ENCODE assay signal across 14 cellular contexts in the genomic region with DNA sequence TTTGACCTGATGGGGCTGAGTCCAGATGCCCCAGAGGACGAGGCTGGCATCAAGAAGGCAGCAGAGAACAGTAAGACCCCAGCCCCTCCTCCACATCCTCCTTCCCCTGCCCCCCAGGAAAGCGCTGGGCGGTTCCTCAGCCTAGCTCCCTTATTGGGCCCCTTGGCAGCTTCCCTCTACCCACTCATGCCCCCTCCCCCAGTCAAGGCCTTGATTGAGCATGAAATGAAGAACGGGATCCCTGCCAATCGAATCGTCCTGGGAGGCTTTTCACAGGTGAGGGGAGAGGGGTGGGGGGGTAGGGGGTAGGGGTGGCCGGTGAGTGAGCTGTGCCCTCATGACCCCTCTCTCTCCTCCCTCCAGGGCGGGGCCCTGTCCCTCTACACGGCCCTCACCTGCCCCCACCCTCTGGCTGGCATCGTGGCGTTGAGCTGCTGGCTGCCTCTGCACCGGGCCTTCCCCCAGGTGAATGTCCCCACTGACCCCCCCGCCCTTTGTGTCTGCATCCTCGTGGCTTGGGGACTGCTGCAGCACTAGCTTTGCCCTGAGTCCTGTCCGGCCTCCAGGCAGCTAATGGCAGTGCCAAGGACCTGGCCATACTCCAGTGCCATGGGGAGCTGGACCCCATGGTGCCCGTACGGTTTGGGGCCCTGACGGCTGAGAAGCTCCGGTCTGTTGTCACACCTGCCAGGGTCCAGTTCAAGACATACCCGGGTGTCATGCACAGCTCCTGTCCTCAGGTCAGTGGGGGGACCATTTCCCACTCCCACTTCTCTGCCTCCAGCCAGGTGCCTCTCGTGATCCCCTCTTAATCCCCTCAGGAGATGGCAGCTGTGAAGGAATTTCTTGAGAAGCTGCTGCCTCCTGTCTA. TPM values are rescaled to one million over a fixed set of nuclear protein-coding genes. Genes with fewer than 3 reads are reported as not detected.
DNase-seq lines count a peak whose midpoint lies in the region; ATAC-seq, FAIRE-seq and TF ChIP-seq lines count a peak whose summit lies in the region.
"Had no signal": no experiment of that assay in that cellular context is flagged by ENCODE, and none has a peak within 500 bp of the region (broad histone marks: within the 10 kb centered on the region; RNA-seq: fewer than 3 reads in every experiment).

No MANE protein-coding gene starts in this region.

- intact Hi-C loops in CD4-positive, alpha-beta T cell (cut with DNase I, micrococcal nuclease): loop anchor here in 1 of 2 experiments (10.0 kb wide), 1 partner anchor 1451 kb away; a partner anchor contains a TSS
- intact Hi-C loops in HepG2 (cut with micrococcal nuclease; ENCODE audit: unreplicated experiment): no loop called here

- peaks cover 28% of the 10 kb centered on the region for H3K4me1 Mint-ChIP-seq in CD4-positive, alpha-beta T cell (ENCODE audit: low read depth)
- H3K4me1 Mint-ChIP-seq in stimulated activated memory B cell treated with anti-CD40 and anti-IgM and Interleukin-4, amounts not matched to agents 10 μg/mL and 1 μg/mL and 100 μg/mL, for 72 hours: peaks cover 52% of the 10 kb centered on the region

- H3K4me1 ChIP-seq in Loucy (ENCODE audit: insufficient read depth, low read length, poor library complexity, severe bottlenecking): peaks cover 12% of the 10 kb centered on the region
- peaks cover 44% of the 10 kb centered on the region for H3K4me1 ChIP-seq in HepG2 (ENCODE audit: insufficient read depth, low read length)

- H3K9ac ChIP-seq in Loucy (ENCODE audit: low read depth, low read length, poor library complexity, severe bottlenecking) (no peak overlapping the region), HepG2 (ENCODE audit: insufficient read depth, low read depth, low read length) (no peak overlapping the region)

- H2AFZ ChIP-seq in Loucy (ENCODE audit: low read length): no peak overlapping the region
- no peak overlapping the region for H2AFZ ChIP-seq in HepG2 (ENCODE audit: low read length)

- no peak for DNase-seq in CD4-positive, alpha-beta T cell
- DNase-seq in HepG2 (ENCODE audit: low spot score) (no peak), NCI-H1092 (lab: John Stamatoyannopoulos, UW) (no peak), urothelium cell line (ENCODE audit: low spot score) (no peak)
- DNase-seq: activated CD4-positive, alpha-beta T cell treated with anti-CD3 and anti-CD28 coated beads for 1 hour; cerebellar nuclear complex; hippocampal formation; NCI-H526 treated with DMSO at 0.1 percent for 48 hours; occipital lobe had no signal

- TF ChIP-seq POLR2A in HepG2 (IDR thresholded peaks at IDR 0.05; ENCODE audit: insufficient read depth in 1 of 2, low read depth in 2 of 2, low read length in 2 of 2) (no peak), GM18505 (IDR thresholded peaks at IDR 0.05; ENCODE audit: borderline replicate concordance, extremely low read depth, insufficient read depth, insufficient read length) (no peak)

- POLR2A ChIA-PET in CD4-positive, alpha-beta T cell (lab: Charles Lee): interaction anchor here (0.9 kb wide), 1 partner anchor 31 kb away, joined by 3 read pairs; a partner anchor contains a TSS
- POLR2A ChIA-PET in HepG2 (lab: Yijun Ruan, JAX): interaction anchor here (0.6 to 10.9 kb wide), 2 partner anchors 17 to 31 kb away, joined by 3 to 154 read pairs; a partner anchor contains a TSS

- TF ChIP-seq EP300 in HepG2 (IDR thresholded peaks at IDR 0.05; ENCODE audit: low read depth in 2 of 2, low read length in 2 of 2) (no peak), HepG2 (CRISPR knock-in tag; IDR thresholded peaks at IDR 0.05; ENCODE audit: borderline replicate concordance) (no peak)

- no peaks in the 10 kb centered on the region for H3K27me3 ChIP-seq in CD4-positive, alpha-beta T cell (ENCODE audit: control insufficient read depth, insufficient read depth, low read length)
- H3K27me3 ChIP-seq in Loucy (ENCODE audit: insufficient read depth, low read length, poor library complexity, severe bottlenecking): peaks cover 4% of the 10 kb centered on the region
- no peaks in the 10 kb centered on the region; a peak in 1 of 5 replicates for H3K27me3 ChIP-seq in HepG2 (ENCODE audit: control insufficient read depth in 1 of 2, insufficient read depth in 2 of 2, low read length in 2 of 2)

- H3K4me3 ChIP-seq in Loucy (ENCODE audit: low read length, poor library complexity, severe bottlenecking) (no peak overlapping the region), HepG2 (replicated peaks in 1 of 3; ENCODE audit: insufficient read depth in 1 of 3, low read depth in 2 of 3, low read length in 3 of 3) (no peak overlapping the region)

- no peaks in the 10 kb centered on the region for H3K9me2 ChIP-seq in Loucy (replicated peaks; ENCODE audit: low read depth, low read length)

- TF ChIP-seq CTCF in CD4-positive, alpha-beta T cell (IDR thresholded peaks at IDR 0.05): no peak
- TF ChIP-seq CTCF in Loucy (conservative IDR thresholded peaks at IDR 0.05; ENCODE audit: low read length): no peak
- no peak for TF ChIP-seq CTCF in HepG2 (CRISPR knock-in tag; IDR thresholded peaks at IDR 0.05)

- no peaks in the 10 kb centered on the region for H3K9me3 ChIP-seq in CD4-positive, alpha-beta T cell (ENCODE audit: control insufficient read depth, low read length)
- H3K9me3 ChIP-seq in Loucy (ENCODE audit: insufficient read depth, low read depth, low read length) (no peaks in the 10 kb centered on the region), HepG2 (ENCODE audit: low read length) (no peaks in the 10 kb centered on the region)

- no peak overlapping the region for H3K27ac ChIP-seq in CD4-positive, alpha-beta T cell (ENCODE audit: low read depth, low read length)
- no peak overlapping the region for H3K27ac ChIP-seq in HepG2 (ENCODE audit: extremely low read length, insufficient read depth, low read length)

- TF ChIP-seq RAD21 in HepG2 (CRISPR knock-in tag; IDR thresholded peaks at IDR 0.05): no peak

- CTCF ChIA-PET in CD4-positive, alpha-beta T cell (lab: Charles Lee): interaction anchor here (0.6 to 1.9 kb wide), 2 partner anchors 22 to 27 kb away, joined by 4 read pairs; no protein-coding TSS in a partner anchor
- CTCF ChIA-PET in HepG2 (lab: Yijun Ruan, JAX; ENCODE audit: low intra/inter-chr PET ratio, low total read pairs): no interaction called here

- H4K20me1 ChIP-seq in Loucy (ENCODE audit: insufficient read depth, low read length, poor library complexity, severe bottlenecking) (peaks cover 21% of the 10 kb centered on the region), HepG2 (ENCODE audit: insufficient read depth, low read length) (peaks cover 7% of the 10 kb centered on the region; the same call in 1 of the 2 replicates)

- FAIRE-seq in HepG2 (lab: Jason Lieb, UNC) (no peak), urothelium cell line (lab: Jason Lieb, UNC) (no peak)
- FAIRE-seq: keratinocyte had no signal

- H3K4me3 Mint-ChIP-seq in CD4-positive, alpha-beta T cell: peak overlapping the region; percentile 25
- H3K4me3 Mint-ChIP-seq in stimulated activated memory B cell treated with anti-CD40 and anti-IgM and Interleukin-4, amounts not matched to agents 10 μg/mL and 1 μg/mL and 100 μg/mL, for 72 hours: no peak overlapping the region

- no peaks in the 10 kb centered on the region for H3K27me3 Mint-ChIP-seq in CD4-positive, alpha-beta T cell
- H3K27me3 Mint-ChIP-seq in stimulated activated memory B cell treated with anti-CD40 and anti-IgM and Interleukin-4, amounts not matched to agents 10 μg/mL and 1 μg/mL and 100 μg/mL, for 72 hours: no peaks in the 10 kb centered on the region

- no peak for ATAC-seq in CD4-positive, alpha-beta T cell (ENCODE audit: poor library complexity)
- ATAC-seq in HepG2 (no peak), GM18505 (IDR thresholded peaks at IDR 0.05; ENCODE audit: unreplicated experiment) (no peak)
- ATAC-seq in stimulated activated memory B cell treated with anti-CD40 and anti-IgM and Interleukin-4, amounts not matched to agents 10 μg/mL and 1 μg/mL and 100 μg/mL, for 72 hours: no peak

- WGBS in HepG2 (ENCODE audit: low lambda C conversion rate): 97% methylated on average over 11 of the region's 21 CpGs

- peak overlapping the region; percentile 17 for H3K27ac Mint-ChIP-seq in CD4-positive, alpha-beta T cell
- peak overlapping the region; percentile 48 for H3K27ac Mint-ChIP-seq in stimulated activated memory B cell treated with anti-CD40 and anti-IgM and Interleukin-4, amounts not matched to agents 10 μg/mL and 1 μg/mL and 100 μg/mL, for 72 hours
- H3K27ac Mint-ChIP-seq: mesothelial cell of epicardium had no signal

- H3F3A ChIP-seq in Loucy (ENCODE audit: low read depth): peaks cover 5% of the 10 kb centered on the region; the same call in 1 of the 2 replicates

- H3K36me3 Mint-ChIP-seq in CD4-positive, alpha-beta T cell (ENCODE audit: low read depth): peaks cover 34% of the 10 kb centered on the region
- peaks cover 39% of the 10 kb centered on the region for H3K36me3 Mint-ChIP-seq in stimulated activated memory B cell treated with anti-CD40 and anti-IgM and Interleukin-4, amounts not matched to agents 10 μg/mL and 1 μg/mL and 100 μg/mL, for 72 hours

- H3K36me3 ChIP-seq in Loucy (ENCODE audit: insufficient read depth, low read length) (peaks cover 16% of the 10 kb centered on the region; the same call in 1 of the 2 replicates), HepG2 (replicated peaks in 1 of 2; ENCODE audit: control insufficient read depth in 1 of 2, insufficient read depth in 2 of 2, low read length in 2 of 2) (peaks cover 16 to 44% of the 10 kb centered on the region in 2 experiments; a peak in 4 of 5 replicates)

- H3K4me2 ChIP-seq in Loucy (ENCODE audit: low read depth, low read length, poor library complexity, severe bottlenecking): peak overlapping the region; percentile 92
- H3K4me2 ChIP-seq in HepG2 (ENCODE audit: low read depth, low read length): no peak overlapping the region

- H3K79me2 ChIP-seq in Loucy (ENCODE audit: insufficient read depth, low read length) (peaks cover 33% of the 10 kb centered on the region), HepG2 (ENCODE audit: insufficient read depth, low read length) (peaks cover 22% of the 10 kb centered on the region)

- no peaks in the 10 kb centered on the region for H3K9me3 Mint-ChIP-seq in CD4-positive, alpha-beta T cell
- H3K9me3 Mint-ChIP-seq in stimulated activated memory B cell treated with anti-CD40 and anti-IgM and Interleukin-4, amounts not matched to agents 10 μg/mL and 1 μg/mL and 100 μg/mL, for 72 hours: no peaks in the 10 kb centered on the region
- H3K9me3 Mint-ChIP-seq: mesothelial cell of epicardium had no signal

- BruUV-seq in HepG2 (replicated peaks; lab: Mats Ljungman, UMichigan): no TSS peak

- in situ Hi-C loops in HepG2 (cut with HindIII; ENCODE audit: extremely low pct_ligation_motif_present, low pct_unique_long_range_greater_than_20kb): no loop called here

RNA-seq across cellular contexts. Expression of a gene that starts 3.2 kb away (rescaled TPM):
- total RNA-seq in CD4-positive, alpha-beta T cell: 10 to 100 TPM; 37.4 to 37.7 TPM
- total RNA-seq in HepG2 (2016; rRNA removed; fragmentation: Illumina TruSeq; extraction: Trizol): 73.2 and 90.3 TPM in 2 replicates
- total RNA-seq in HepG2 (2016; cell fraction: cytosol; rRNA removed; fragmentation: Illumina TruSeq; extraction: Trizol; ENCODE audit: low read depth): 20.4 and 23.5 TPM in 2 replicates
- total RNA-seq in HepG2 (2016; cell fraction: insoluble cytoplasmic fraction; rRNA removed; fragmentation: Illumina TruSeq; extraction: Trizol): 74.2 and 88.0 TPM in 2 replicates
- total RNA-seq in HepG2 (2016; cell fraction: membrane; rRNA removed; fragmentation: Illumina TruSeq; extraction: Trizol): 42.0 and 50.1 TPM in 2 replicates
- total RNA-seq in HepG2 (2016; cell fraction: nucleus; rRNA removed; fragmentation: Illumina TruSeq; extraction: Trizol): 32.9 and 38.9 TPM in 2 replicates
- 72.1 and 96.1 TPM in 2 replicates for polyA plus RNA-seq in HepG2 (2011; rRNA removed)
- polyA plus RNA-seq in HepG2 (2011; cell fraction: cytosol; rRNA removed): 70.6 and 104 TPM in 2 replicates
- polyA plus RNA-seq in HepG2 (2011; cell fraction: nucleus; rRNA removed): 134 and 140 TPM in 2 replicates
- 47.7 and 58.7 TPM in 2 replicates for polyA plus RNA-seq in HepG2 (2012)
- 28.9 and 30.0 TPM in 2 replicates for polyA plus RNA-seq in HepG2 (2016; cell fraction: cytosol; fragmentation: Illumina TruSeq; extraction: Trizol; ENCODE audit: low read depth)
- 113 and 115 TPM in 2 replicates for polyA plus RNA-seq in HepG2 (2016; cell fraction: insoluble cytoplasmic fraction; fragmentation: Illumina TruSeq; extraction: Trizol; ENCODE audit: low read depth)
- 43.7 and 45.0 TPM in 2 replicates for polyA plus RNA-seq in HepG2 (2016; cell fraction: membrane; fragmentation: Illumina TruSeq; extraction: Trizol; ENCODE audit: low read depth)
- 67.4 and 74.9 TPM in 2 replicates for polyA plus RNA-seq in HepG2 (2016; cell fraction: nucleus; fragmentation: Illumina TruSeq; extraction: Trizol; ENCODE audit: insufficient read depth, low read depth)
- polyA minus RNA-seq in HepG2 (2011; rRNA and poly(A)+ RNA removed; ENCODE audit: low replicate concordance): 58.0 and 75.1 TPM in 2 replicates
- 39.7 and 48.1 TPM in 2 replicates for polyA minus RNA-seq in HepG2 (2011; cell fraction: cytosol; rRNA and poly(A)+ RNA removed)
- polyA minus RNA-seq in HepG2 (2011; cell fraction: nucleus; rRNA and poly(A)+ RNA removed): 17.4 and 26.0 TPM in 2 replicates

RNA-seq across cellular contexts. Expression of a gene that starts 6.5 kb away (rescaled TPM):
- total RNA-seq in CD4-positive, alpha-beta T cell: 1 to 10 TPM; 5.4 to 6.9 TPM
- total RNA-seq in HepG2 (2016; rRNA removed; fragmentation: Illumina TruSeq; extraction: Trizol): 85.2 and 86.6 TPM in 2 replicates
- total RNA-seq in HepG2 (2016; cell fraction: cytosol; rRNA removed; fragmentation: Illumina TruSeq; extraction: Trizol; ENCODE audit: low read depth): 19.0 and 24.8 TPM in 2 replicates
- 88.8 and 91.0 TPM in 2 replicates for total RNA-seq in HepG2 (2016; cell fraction: insoluble cytoplasmic fraction; rRNA removed; fragmentation: Illumina TruSeq; extraction: Trizol)
- total RNA-seq in HepG2 (2016; cell fraction: membrane; rRNA removed; fragmentation: Illumina TruSeq; extraction: Trizol): 28.1 and 32.1 TPM in 2 replicates
- 43.6 and 54.4 TPM in 2 replicates for total RNA-seq in HepG2 (2016; cell fraction: nucleus; rRNA removed; fragmentation: Illumina TruSeq; extraction: Trizol)
- 88.4 and 99.0 TPM in 2 replicates for polyA plus RNA-seq in HepG2 (2011; rRNA removed)
- 95.8 and 105 TPM in 2 replicates for polyA plus RNA-seq in HepG2 (2011; cell fraction: cytosol; rRNA removed)
- polyA plus RNA-seq in HepG2 (2011; cell fraction: nucleus; rRNA removed): 168 and 180 TPM in 2 replicates
- polyA plus RNA-seq in HepG2 (2012): 46.4 and 46.8 TPM in 2 replicates
- polyA plus RNA-seq in HepG2 (2016; cell fraction: cytosol; fragmentation: Illumina TruSeq; extraction: Trizol; ENCODE audit: low read depth): 12.7 and 14.4 TPM in 2 replicates
- polyA plus RNA-seq in HepG2 (2016; cell fraction: insoluble cytoplasmic fraction; fragmentation: Illumina TruSeq; extraction: Trizol; ENCODE audit: low read depth): 75.6 and 81.5 TPM in 2 replicates
- polyA plus RNA-seq in HepG2 (2016; cell fraction: membrane; fragmentation: Illumina TruSeq; extraction: Trizol; ENCODE audit: low read depth): 19.5 and 21.9 TPM in 2 replicates
- 96.1 and 107 TPM in 2 replicates for polyA plus RNA-seq in HepG2 (2016; cell fraction: nucleus; fragmentation: Illumina TruSeq; extraction: Trizol; ENCODE audit: insufficient read depth, low read depth)
- 60.0 and 64.5 TPM in 2 replicates for polyA minus RNA-seq in HepG2 (2011; rRNA and poly(A)+ RNA removed; ENCODE audit: low replicate concordance)
- polyA minus RNA-seq in HepG2 (2011; cell fraction: cytosol; rRNA and poly(A)+ RNA removed): 19.9 and 28.0 TPM in 2 replicates
- polyA minus RNA-seq in HepG2 (2011; cell fraction: nucleus; rRNA and poly(A)+ RNA removed): 31.8 and 36.4 TPM in 2 replicates

RNA-seq across cellular contexts. Expression of a gene that starts 15.9 kb away (rescaled TPM):
- total RNA-seq in CD4-positive, alpha-beta T cell: 100 to 1,000 TPM; 110 to 111 TPM
- 37.3 and 44.9 TPM in 2 replicates for total RNA-seq in HepG2 (2016; rRNA removed; fragmentation: Illumina TruSeq; extraction: Trizol)
- total RNA-seq in HepG2 (2016; cell fraction: cytosol; rRNA removed; fragmentation: Illumina TruSeq; extraction: Trizol; ENCODE audit: low read depth): 6.6 and 7.1 TPM in 2 replicates
- total RNA-seq in HepG2 (2016; cell fraction: insoluble cytoplasmic fraction; rRNA removed; fragmentation: Illumina TruSeq; extraction: Trizol): 39.7 and 44.6 TPM in 2 replicates
- 24.7 and 27.8 TPM in 2 replicates for total RNA-seq in HepG2 (2016; cell fraction: membrane; rRNA removed; fragmentation: Illumina TruSeq; extraction: Trizol)
- total RNA-seq in HepG2 (2016; cell fraction: nucleus; rRNA removed; fragmentation: Illumina TruSeq; extraction: Trizol): 21.3 and 22.5 TPM in 2 replicates
- polyA plus RNA-seq in HepG2 (2011; rRNA removed): 26.6 and 28.0 TPM in 2 replicates
- 17.4 and 25.5 TPM in 2 replicates for polyA plus RNA-seq in HepG2 (2011; cell fraction: cytosol; rRNA removed)
- polyA plus RNA-seq in HepG2 (2011; cell fraction: nucleus; rRNA removed): 12.1 and 20.0 TPM in 2 replicates
- polyA plus RNA-seq in HepG2 (2012): 25.1 and 29.3 TPM in 2 replicates
- polyA plus RNA-seq in HepG2 (2016; cell fraction: cytosol; fragmentation: Illumina TruSeq; extraction: Trizol; ENCODE audit: low read depth): 6.4 and 7.2 TPM in 2 replicates
- 49.7 and 49.8 TPM in 2 replicates for polyA plus RNA-seq in HepG2 (2016; cell fraction: insoluble cytoplasmic fraction; fragmentation: Illumina TruSeq; extraction: Trizol; ENCODE audit: low read depth)
- 20.1 and 20.8 TPM in 2 replicates for polyA plus RNA-seq in HepG2 (2016; cell fraction: membrane; fragmentation: Illumina TruSeq; extraction: Trizol; ENCODE audit: low read depth)
- polyA plus RNA-seq in HepG2 (2016; cell fraction: nucleus; fragmentation: Illumina TruSeq; extraction: Trizol; ENCODE audit: insufficient read depth, low read depth): 41.4 and 42.1 TPM in 2 replicates
- polyA minus RNA-seq in HepG2 (2011; rRNA and poly(A)+ RNA removed; ENCODE audit: low replicate concordance): 5.1 and 25.2 TPM in 2 replicates
- polyA minus RNA-seq in HepG2 (2011; cell fraction: cytosol; rRNA and poly(A)+ RNA removed): 3.8 and 5.5 TPM in 2 replicates
- polyA minus RNA-seq in HepG2 (2011; cell fraction: nucleus; rRNA and poly(A)+ RNA removed): 12.1 and 14.0 TPM in 2 replicates

RNA-seq across cellular contexts. Expression of a gene that starts 31.1 kb away (rescaled TPM):
- 1 to 10 TPM; 8.9 to 9.6 TPM for total RNA-seq in CD4-positive, alpha-beta T cell
- total RNA-seq in HepG2 (2016; rRNA removed; fragmentation: Illumina TruSeq; extraction: Trizol): 21.3 and 30.0 TPM in 2 replicates
- 6.9 and 9.1 TPM in 2 replicates for total RNA-seq in HepG2 (2016; cell fraction: cytosol; rRNA removed; fragmentation: Illumina TruSeq; extraction: Trizol; ENCODE audit: low read depth)
- 23.5 and 29.4 TPM in 2 replicates for total RNA-seq in HepG2 (2016; cell fraction: insoluble cytoplasmic fraction; rRNA removed; fragmentation: Illumina TruSeq; extraction: Trizol)
- 8.9 and 9.2 TPM in 2 replicates for total RNA-seq in HepG2 (2016; cell fraction: membrane; rRNA removed; fragmentation: Illumina TruSeq; extraction: Trizol)
- total RNA-seq in HepG2 (2016; cell fraction: nucleus; rRNA removed; fragmentation: Illumina TruSeq; extraction: Trizol): 10.0 and 12.6 TPM in 2 replicates
- polyA plus RNA-seq in HepG2 (2011; rRNA removed): 41.4 and 48.7 TPM in 2 replicates
- polyA plus RNA-seq in HepG2 (2011; cell fraction: cytosol; rRNA removed): 48.8 and 53.2 TPM in 2 replicates
- 21.0 and 23.2 TPM in 2 replicates for polyA plus RNA-seq in HepG2 (2011; cell fraction: nucleus; rRNA removed)
- 38.1 and 41.7 TPM in 2 replicates for polyA plus RNA-seq in HepG2 (2012)
- polyA plus RNA-seq in HepG2 (2016; cell fraction: cytosol; fragmentation: Illumina TruSeq; extraction: Trizol; ENCODE audit: low read depth): 3.6 and 4.1 TPM in 2 replicates
- 24.4 and 26.5 TPM in 2 replicates for polyA plus RNA-seq in HepG2 (2016; cell fraction: insoluble cytoplasmic fraction; fragmentation: Illumina TruSeq; extraction: Trizol; ENCODE audit: low read depth)
- 5.5 and 6.2 TPM in 2 replicates for polyA plus RNA-seq in HepG2 (2016; cell fraction: membrane; fragmentation: Illumina TruSeq; extraction: Trizol; ENCODE audit: low read depth)
- 15.9 and 18.0 TPM in 2 replicates for polyA plus RNA-seq in HepG2 (2016; cell fraction: nucleus; fragmentation: Illumina TruSeq; extraction: Trizol; ENCODE audit: insufficient read depth, low read depth)
- 10.6 and 40.6 TPM in 2 replicates for polyA minus RNA-seq in HepG2 (2011; rRNA and poly(A)+ RNA removed; ENCODE audit: low replicate concordance)
- 14.9 and 18.3 TPM in 2 replicates for polyA minus RNA-seq in HepG2 (2011; cell fraction: cytosol; rRNA and poly(A)+ RNA removed)
- 16.9 and 25.7 TPM in 2 replicates for polyA minus RNA-seq in HepG2 (2011; cell fraction: nucleus; rRNA and poly(A)+ RNA removed)

RNA-seq across cellular contexts. Expression of a gene that starts 50.8 kb away (rescaled TPM):
- total RNA-seq in CD4-positive, alpha-beta T cell: 10 to 100 TPM; 28.1 to 33.0 TPM
- 28.5 and 36.3 TPM in 2 replicates for total RNA-seq in HepG2 (2016; rRNA removed; fragmentation: Illumina TruSeq; extraction: Trizol)
- total RNA-seq in HepG2 (2016; cell fraction: cytosol; rRNA removed; fragmentation: Illumina TruSeq; extraction: Trizol; ENCODE audit: low read depth): 7.3 and 7.8 TPM in 2 replicates
- 27.5 and 30.2 TPM in 2 replicates for total RNA-seq in HepG2 (2016; cell fraction: insoluble cytoplasmic fraction; rRNA removed; fragmentation: Illumina TruSeq; extraction: Trizol)
- 23.8 and 29.0 TPM in 2 replicates for total RNA-seq in HepG2 (2016; cell fraction: membrane; rRNA removed; fragmentation: Illumina TruSeq; extraction: Trizol)
- 16.4 and 21.2 TPM in 2 replicates for total RNA-seq in HepG2 (2016; cell fraction: nucleus; rRNA removed; fragmentation: Illumina TruSeq; extraction: Trizol)
- 14.2 and 14.8 TPM in 2 replicates for polyA plus RNA-seq in HepG2 (2011; rRNA removed)
- polyA plus RNA-seq in HepG2 (2011; cell fraction: cytosol; rRNA removed): 9.6 and 12.3 TPM in 2 replicates
- 10.0 and 12.4 TPM in 2 replicates for polyA plus RNA-seq in HepG2 (2011; cell fraction: nucleus; rRNA removed)
- polyA plus RNA-seq in HepG2 (2012): 16.3 and 19.1 TPM in 2 replicates
- 11.2 and 13.3 TPM in 2 replicates for polyA plus RNA-seq in HepG2 (2016; cell fraction: cytosol; fragmentation: Illumina TruSeq; extraction: Trizol; ENCODE audit: low read depth)
- 33.1 and 41.5 TPM in 2 replicates for polyA plus RNA-seq in HepG2 (2016; cell fraction: insoluble cytoplasmic fraction; fragmentation: Illumina TruSeq; extraction: Trizol; ENCODE audit: low read depth)
- 21.3 and 28.9 TPM in 2 replicates for polyA plus RNA-seq in HepG2 (2016; cell fraction: membrane; fragmentation: Illumina TruSeq; extraction: Trizol; ENCODE audit: low read depth)
- 32.1 and 36.1 TPM in 2 replicates for polyA plus RNA-seq in HepG2 (2016; cell fraction: nucleus; fragmentation: Illumina TruSeq; extraction: Trizol; ENCODE audit: insufficient read depth, low read depth)
- polyA minus RNA-seq in HepG2 (2011; rRNA and poly(A)+ RNA removed; ENCODE audit: low replicate concordance): 9.7 and 21.5 TPM in 2 replicates
- polyA minus RNA-seq in HepG2 (2011; cell fraction: cytosol; rRNA and poly(A)+ RNA removed): 18.6 and 21.7 TPM in 2 replicates
- polyA minus RNA-seq in HepG2 (2011; cell fraction: nucleus; rRNA and poly(A)+ RNA removed): 12.0 and 20.3 TPM in 2 replicates
